Comparison of ENCODE assay signal across 20 cellular contexts in the genomic region with DNA sequence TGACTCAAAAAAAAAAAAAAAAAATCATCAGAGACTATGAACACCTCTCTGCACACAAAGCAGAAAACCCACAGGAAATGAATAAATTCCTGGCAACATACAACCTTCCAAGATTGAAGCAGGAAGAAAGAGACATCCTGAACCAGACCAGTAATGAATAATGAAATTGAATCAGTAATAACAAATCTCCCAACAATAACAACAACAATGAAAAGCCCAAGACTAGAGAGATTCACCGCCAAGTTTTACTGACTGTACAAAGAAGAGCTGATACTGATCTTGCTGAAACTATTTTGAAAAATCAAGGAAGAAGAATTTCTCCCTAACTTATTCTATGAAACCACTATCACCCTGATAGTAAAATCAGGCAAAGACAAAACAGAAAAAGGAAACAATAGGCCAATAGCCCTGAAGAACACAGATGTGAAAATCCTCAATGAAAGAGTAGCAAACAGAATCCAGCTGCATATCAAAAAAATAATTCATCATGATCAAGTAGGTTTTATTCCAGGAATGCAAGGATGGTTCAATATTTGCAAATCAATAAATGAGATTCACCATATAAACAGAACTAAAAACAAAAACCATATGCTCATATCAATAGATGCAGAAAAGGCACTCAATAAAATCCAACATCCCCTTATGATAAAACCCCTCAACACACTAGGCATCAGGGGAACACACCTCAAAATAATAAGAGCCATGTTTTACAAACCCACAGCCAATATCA.
"Had no signal": no experiment of that assay in that cellular context is flagged by ENCODE, and none has a peak within 500 bp of the region (broad histone marks: within the 10 kb centered on the region; RNA-seq: fewer than 3 reads in every experiment).

No MANE protein-coding gene starts in this region.

- H3K27me3 Mint-ChIP-seq: activated CD4-positive, alpha-beta T cell treated with anti-CD3 and anti-CD28 coated beads, Interleukin-2, amount 10 ng/mL, durations not matched to agents 7 days and 5 days; activated naive CD8-positive, alpha-beta T cell treated with anti-CD3 and anti-CD28 coated beads, Interleukin-2, amount 50 U/mL, for 24 hours; activated T-cell treated with anti-CD3 and anti-CD28 coated beads, Interleukin-2, amount 50 U/mL, for 24 hours; stimulated activated naive B cell treated with anti-CD40 and anti-IgM and Interleukin-4, amounts not matched to agents 10 μg/mL and 1 μg/mL and 100 μg/mL, for 72 hours had no signal

- H3K27ac ChIP-seq: gastrocnemius medialis, left lung, thoracic aorta, upper lobe of left lung had no signal

- H3K27me3 ChIP-seq: gastrocnemius medialis, left lung, upper lobe of left lung had no signal

- H3K4me3 ChIP-seq: gastrocnemius medialis, left lung, thoracic aorta, upper lobe of left lung had no signal

- H3K36me3 ChIP-seq: gastrocnemius medialis, left lung, thoracic aorta, upper lobe of left lung had no signal

- ATAC-seq: activated CD4-positive, CD25-positive, alpha-beta regulatory T cell treated with anti-CD3 and anti-CD28 coated beads, Interleukin-2, amount 50 U/mL, for 24 hours; activated CD8-positive, alpha-beta T cell treated with anti-CD3 and anti-CD28 coated beads, Interleukin-2, amount 10 ng/mL, durations not matched to agents 7 days and 5 days; activated naive CD8-positive, alpha-beta T cell treated with anti-CD3 and anti-CD28 coated beads, Interleukin-2, amount 50 U/mL, for 24 hours; gastrocnemius medialis; left lung; stimulated activated naive B cell treated with anti-CD40 and anti-IgM and Interleukin-4, amounts not matched to agents 10 μg/mL and 1 μg/mL and 100 μg/mL, for 72 hours had no signal

- H3K4me3 Mint-ChIP-seq: activated CD4-positive, alpha-beta T cell treated with anti-CD3 and anti-CD28 coated beads, Interleukin-2, amount 10 ng/mL, durations not matched to agents 7 days and 5 days; activated CD8-positive, alpha-beta T cell treated with anti-CD3 and anti-CD28 coated beads, Interleukin-2, amount 10 ng/mL, durations not matched to agents 7 days and 5 days; activated naive CD4-positive, alpha-beta T cell treated with anti-CD3 and anti-CD28 coated beads for 36 hours; activated naive CD8-positive, alpha-beta T cell treated with anti-CD3 and anti-CD28 coated beads, Interleukin-2, amount 50 U/mL, for 24 hours; activated T-cell treated with anti-CD3 and anti-CD28 coated beads, Interleukin-2, amount 50 U/mL, for 24 hours; nephron progenitor cell; stimulated activated naive B cell treated with anti-CD40 and anti-IgM and Interleukin-4, amounts not matched to agents 10 μg/mL and 1 μg/mL and 100 μg/mL, for 72 hours had no signal

- DNase-seq: activated CD4-positive, alpha-beta T cell treated with anti-CD3 and anti-CD28 coated beads, Interleukin-2, amount 10 ng/mL, durations not matched to agents 7 days and 5 days; activated CD8-positive, alpha-beta T cell treated with anti-CD3 and anti-CD28 coated beads, Interleukin-2, amount 10 ng/mL, durations not matched to agents 7 days and 5 days; activated naive CD4-positive, alpha-beta T cell treated with anti-CD3 and anti-CD28 coated beads for 36 hours; activated naive CD8-positive, alpha-beta T cell treated with anti-CD3 and anti-CD28 coated beads, Interleukin-2, amount 50 U/mL, for 24 hours; activated T-cell treated with anti-CD3 and anti-CD28 coated beads, Interleukin-2, amount 50 U/mL, for 24 hours; aorta; cerebellar nuclear complex; effector CD8-positive, alpha-beta T cell; gastrocnemius medialis; head of caudate nucleus; left lung; midbrain; nephron progenitor cell; nucleus accumbens; retina; stimulated activated naive B cell treated with anti-CD40 and anti-IgM and Interleukin-4, amounts not matched to agents 10 μg/mL and 1 μg/mL and 100 μg/mL, for 72 hours; upper lobe of left lung had no signal

- H3K4me1 ChIP-seq: gastrocnemius medialis, left lung, upper lobe of left lung had no signal

- H3K4me1 Mint-ChIP-seq: activated CD4-positive, alpha-beta T cell treated with anti-CD3 and anti-CD28 coated beads, Interleukin-2, amount 10 ng/mL, durations not matched to agents 7 days and 5 days; activated naive CD8-positive, alpha-beta T cell treated with anti-CD3 and anti-CD28 coated beads, Interleukin-2, amount 50 U/mL, for 24 hours; nephron progenitor cell; stimulated activated naive B cell treated with anti-CD40 and anti-IgM and Interleukin-4, amounts not matched to agents 10 μg/mL and 1 μg/mL and 100 μg/mL, for 72 hours had no signal

- H3K27ac Mint-ChIP-seq: activated CD4-positive, alpha-beta T cell treated with anti-CD3 and anti-CD28 coated beads, Interleukin-2, amount 10 ng/mL, durations not matched to agents 7 days and 5 days; activated CD8-positive, alpha-beta T cell treated with anti-CD3 and anti-CD28 coated beads, Interleukin-2, amount 10 ng/mL, durations not matched to agents 7 days and 5 days; activated naive CD4-positive, alpha-beta T cell treated with anti-CD3 and anti-CD28 coated beads for 36 hours; activated naive CD8-positive, alpha-beta T cell treated with anti-CD3 and anti-CD28 coated beads, Interleukin-2, amount 50 U/mL, for 24 hours; activated T-cell treated with anti-CD3 and anti-CD28 coated beads, Interleukin-2, amount 50 U/mL, for 24 hours; activated T-helper 2 cell treated with anti-CD3 and anti-CD28 coated beads, Interferon-gamma antibody, Interleukin-2, Interleukin-4, amounts not matched to agents 10 μg/mL and 5 μg/mL and 100 μg/mL, durations not matched to agents 14 hours and 24 hours and 36 hours; nephron progenitor cell; stimulated activated naive B cell treated with anti-CD40 and anti-IgM and Interleukin-4, amounts not matched to agents 10 μg/mL and 1 μg/mL and 100 μg/mL, for 72 hours had no signal
